4 cellular contexts compared by ENCODE assay signal in genomic region chr14:24202538-24202937, GRCh38. TPM values are rescaled to one million over a fixed set of nuclear protein-coding genes. Genes with fewer than 3 reads are reported as not detected.
"Had no signal": no experiment of that assay in that cellular context is flagged by ENCODE, and none has a peak within 500 bp of the region (broad histone marks: within the 10 kb centered on the region; RNA-seq: fewer than 3 reads in every experiment).

No MANE protein-coding gene starts in this region.

RNA-seq across cellular contexts. Expression of gene TSSK4, which starts 3.0 kb away (rescaled TPM):
- total RNA-seq: activated naive CD4-positive, alpha-beta T cell treated with anti-CD3 and anti-CD28 coated beads for 36 hours; cardiac septum; PC-9; SK-MEL-5 had no signal
